16 cellular contexts compared by ENCODE assay signal in genomic region chr2:5453648-5454390, GRCh38.
DNase-seq lines count a peak whose midpoint lies in the region; TF ChIP-seq lines count a peak whose summit lies in the region.
"Had no signal": no experiment of that assay in that cellular context is flagged by ENCODE, and none has a peak within 500 bp of the region (broad histone marks: within the 10 kb centered on the region; RNA-seq: fewer than 3 reads in every experiment).

No MANE protein-coding gene starts in this region.

- H3K9me3 Mint-ChIP-seq in Caco-2 (ENCODE audit: unreplicated experiment), result no peaks in the 10 kb centered on the region
- H3K9me3 Mint-ChIP-seq: activated naive CD8-positive, alpha-beta T cell treated with anti-CD3 and anti-CD28 coated beads, Interleukin-2, amount 10 ng/mL, durations not matched to agents 7 days and 5 days; mesothelial cell of epicardium had no signal

- TF ChIP-seq CTCF in choroid plexus epithelial cell (conservative IDR thresholded peaks at IDR 0.05; ENCODE audit: low read depth, low read length), result no peak
- TF ChIP-seq CTCF in Caco-2 (IDR thresholded peaks at IDR 0.05; ENCODE audit: insufficient read depth in 1 of 2, low read depth in 1 of 2, low read length in 1 of 2, severe bottlenecking in 1 of 2, unreplicated experiment in 1 of 2), result no peak

- DNase-seq in COLO829 (ENCODE audit: low spot score), result peak; percentile 25
- DNase-seq in NCI-H2171 (lab: John Stamatoyannopoulos, UW), result peak; percentile 56
- DNase-seq in choroid plexus epithelial cell (ENCODE audit: low read depth), result peak; percentile 62
- peak; percentile 9 for DNase-seq in myocyte (ENCODE audit: low read depth)
- DNase-seq in NCI-H446 (lab: John Stamatoyannopoulos, UW), result no peak
- DNase-seq in cerebellum (ENCODE audit: low spot score), result no peak
- DNase-seq in mesenteric fat pad (ENCODE audit: low spot score), result no peak
- no peak for DNase-seq in Caco-2
- DNase-seq: activated naive CD8-positive, alpha-beta T cell treated with anti-CD3 and anti-CD28 coated beads, Interleukin-2, amount 10 ng/mL, durations not matched to agents 7 days and 5 days; activated T-cell treated with anti-CD3 and anti-CD28 coated beads, Interleukin-2, amount 50 U/mL, for 4 hours; GF-D8; immature natural killer cell; MM.1S; spleen; stimulated activated naive CD4-positive, alpha-beta T cell treated with Interleukin-2 at 50 U/mL for 16 hours had no signal

- H3K27ac Mint-ChIP-seq in Caco-2 (ENCODE audit: unreplicated experiment), result no peak overlapping the region
- H3K27ac Mint-ChIP-seq: activated naive CD8-positive, alpha-beta T cell treated with anti-CD3 and anti-CD28 coated beads, Interleukin-2, amount 10 ng/mL, durations not matched to agents 7 days and 5 days; immature natural killer cell; mesothelial cell of epicardium had no signal

- H3K9me3 ChIP-seq in Caco-2, result no peaks in the 10 kb centered on the region; the same call in 1 of the 2 replicates
- H3K9me3 ChIP-seq: spleen had no signal

- POLR2A ChIA-PET in Caco-2 (lab: Charles Lee), result no interaction called here

- no peaks in the 10 kb centered on the region for H3K4me1 Mint-ChIP-seq in Caco-2 (ENCODE audit: low read depth, unreplicated experiment)
- H3K4me1 Mint-ChIP-seq: activated naive CD8-positive, alpha-beta T cell treated with anti-CD3 and anti-CD28 coated beads, Interleukin-2, amount 10 ng/mL, durations not matched to agents 7 days and 5 days; immature natural killer cell had no signal

- no peaks in the 10 kb centered on the region for H3K27me3 ChIP-seq in Caco-2 (replicated peaks; ENCODE audit: control insufficient read depth, insufficient read depth, low read length)
- H3K27me3 ChIP-seq: spleen had no signal

- H3K4me1 ChIP-seq in Caco-2, result no peaks in the 10 kb centered on the region
- H3K4me1 ChIP-seq: spleen had no signal

- no peaks in the 10 kb centered on the region for H3K36me3 ChIP-seq in Caco-2 (ENCODE audit: control insufficient read depth, insufficient read depth, low read length)
- H3K36me3 ChIP-seq: spleen had no signal

- H3K4me3 Mint-ChIP-seq in Caco-2 (ENCODE audit: unreplicated experiment), result no peak overlapping the region
- H3K4me3 Mint-ChIP-seq: activated naive CD8-positive, alpha-beta T cell treated with anti-CD3 and anti-CD28 coated beads, Interleukin-2, amount 10 ng/mL, durations not matched to agents 7 days and 5 days; activated T-cell treated with anti-CD3 and anti-CD28 coated beads, Interleukin-2, amount 50 U/mL, for 4 hours; immature natural killer cell; mesothelial cell of epicardium had no signal

- CTCF ChIA-PET in Caco-2 (lab: Charles Lee), result no interaction called here

- no peaks in the 10 kb centered on the region for H3K36me3 Mint-ChIP-seq in Caco-2 (ENCODE audit: insufficient read depth, unreplicated experiment)
- H3K36me3 Mint-ChIP-seq: activated naive CD8-positive, alpha-beta T cell treated with anti-CD3 and anti-CD28 coated beads, Interleukin-2, amount 10 ng/mL, durations not matched to agents 7 days and 5 days; immature natural killer cell; mesothelial cell of epicardium had no signal

- intact Hi-C loops in Caco-2 (cut with micrococcal nuclease; ENCODE audit: unreplicated experiment), result no loop called here

- BruUV-seq in Caco-2 (replicated peaks; lab: Mats Ljungman, UMichigan), result no TSS peak

- H3K4me3 ChIP-seq in choroid plexus epithelial cell (ENCODE audit: low read depth, low read length) (no peak overlapping the region), Caco-2 (ENCODE audit: low read depth, low read length) (no peak overlapping the region)
- H3K4me3 ChIP-seq: spleen had no signal

- no peaks in the 10 kb centered on the region for H3K27me3 Mint-ChIP-seq in Caco-2 (ENCODE audit: insufficient read depth, unreplicated experiment)
- H3K27me3 Mint-ChIP-seq: activated naive CD8-positive, alpha-beta T cell treated with anti-CD3 and anti-CD28 coated beads, Interleukin-2, amount 10 ng/mL, durations not matched to agents 7 days and 5 days had no signal

Comparison
In these comparisons a context has a peak if more than half of its experiments do, and no peak if none do; other contexts are left out.
1. DNase-seq: peak in COLO829 (single experiment), NCI-H2171 (single experiment), choroid plexus epithelial cell (single experiment) and myocyte (single experiment); none in NCI-H446 (0 of 2), cerebellum (single experiment), mesenteric fat pad (single experiment) and Caco-2 (0 of 2).